Comparison of ENCODE assay signal across 8 cellular contexts in genomic region chr11:120172054-120172881, GRCh38. TPM values are rescaled to one million over a fixed set of nuclear protein-coding genes. Genes with fewer than 3 reads are reported as not detected.
DNase-seq lines count a peak whose midpoint lies in the region; ATAC-seq and TF ChIP-seq lines count a peak whose summit lies in the region.

No MANE protein-coding gene starts in this region.

- H3K27me3 ChIP-seq in NT2/D1 (ENCODE audit: insufficient read depth, insufficient read length) (peaks cover 57% of the 10 kb centered on the region), osteoblast (ENCODE audit: insufficient read depth, low read length) (peaks cover 57% of the 10 kb centered on the region)

- H4K20me1 ChIP-seq in osteoblast (ENCODE audit: insufficient read depth, low read length): no peaks in the 10 kb centered on the region

- no peak overlapping the region for H3K9ac ChIP-seq in NT2/D1 (ENCODE audit: insufficient read length, low read depth)

- no peak overlapping the region for H3K27ac ChIP-seq in osteoblast (ENCODE audit: low read depth, low read length)

- peak; percentile 78 for TF ChIP-seq CTCF in osteoblast (IDR thresholded peaks at IDR 0.05; ENCODE audit: extremely low read depth, low read depth, low read length)

- H3K4me1 ChIP-seq in NT2/D1 (ENCODE audit: insufficient read depth, insufficient read length) (no peaks in the 10 kb centered on the region), osteoblast (ENCODE audit: insufficient read depth, low read length) (peaks cover 7% of the 10 kb centered on the region)

- ATAC-seq in HG02938 (IDR thresholded peaks at IDR 0.05; ENCODE audit: unreplicated experiment) (peak; percentile 54), GM18511 (IDR thresholded peaks at IDR 0.05; ENCODE audit: unreplicated experiment) (no peak)

- H3K9me3 ChIP-seq in NT2/D1 (ENCODE audit: insufficient read depth, low read length) (no peaks in the 10 kb centered on the region), osteoblast (ENCODE audit: low read depth, low read length) (no peaks in the 10 kb centered on the region)

- H3K79me2 ChIP-seq in osteoblast (ENCODE audit: insufficient read depth, low read length): no peaks in the 10 kb centered on the region

- H3K4me3 ChIP-seq in NT2/D1 (ENCODE audit: insufficient read length, low read depth): no peak overlapping the region
- no peak overlapping the region for H3K4me3 ChIP-seq in osteoblast (ENCODE audit: insufficient read depth, low read length)

- DNase-seq in EL (peak; percentile 66), NT2/D1 (ENCODE audit: low read depth, low spot score) (peak; percentile 60), glomerular endothelial cell (ENCODE audit: extremely low read depth, low read depth, low spot score) (peak; percentile 18), osteoblast (ENCODE audit: insufficient read length, low spot score, missing footprints) (peak; percentile 97), activated gamma-delta T cell treated with Interleukin-2 at 50 U/mL for 16 hours (no peak)
- DNase-seq in activated naive CD4-positive, alpha-beta T cell treated with Interleukin-2 at 50 U/mL for 16 hours: peak; percentile 27

- no peak overlapping the region for H2AFZ ChIP-seq in osteoblast (ENCODE audit: low read length)

- H3K4me2 ChIP-seq in osteoblast (ENCODE audit: insufficient read depth, low read length): no peak overlapping the region

- H3K36me3 ChIP-seq in NT2/D1 (ENCODE audit: insufficient read depth, insufficient read length, low read length) (no peaks in the 10 kb centered on the region), osteoblast (ENCODE audit: insufficient read depth, low read length) (no peaks in the 10 kb centered on the region)

RNA-seq across cellular contexts. Expression of gene TRIM29, which starts 34.4 kb away (rescaled TPM):
- not detected in 2 replicates for total RNA-seq in glomerular endothelial cell
- total RNA-seq in osteoblast: under 0.01 and 0.36 TPM in 2 replicates

RNA-seq across cellular contexts. Expression of gene OAF, which starts 38.6 kb away (rescaled TPM):
- total RNA-seq in glomerular endothelial cell: 52.4 and 85.4 TPM in 2 replicates
- total RNA-seq in osteoblast: 7.2 and 10.3 TPM in 2 replicates
